In the genomic region with DNA sequence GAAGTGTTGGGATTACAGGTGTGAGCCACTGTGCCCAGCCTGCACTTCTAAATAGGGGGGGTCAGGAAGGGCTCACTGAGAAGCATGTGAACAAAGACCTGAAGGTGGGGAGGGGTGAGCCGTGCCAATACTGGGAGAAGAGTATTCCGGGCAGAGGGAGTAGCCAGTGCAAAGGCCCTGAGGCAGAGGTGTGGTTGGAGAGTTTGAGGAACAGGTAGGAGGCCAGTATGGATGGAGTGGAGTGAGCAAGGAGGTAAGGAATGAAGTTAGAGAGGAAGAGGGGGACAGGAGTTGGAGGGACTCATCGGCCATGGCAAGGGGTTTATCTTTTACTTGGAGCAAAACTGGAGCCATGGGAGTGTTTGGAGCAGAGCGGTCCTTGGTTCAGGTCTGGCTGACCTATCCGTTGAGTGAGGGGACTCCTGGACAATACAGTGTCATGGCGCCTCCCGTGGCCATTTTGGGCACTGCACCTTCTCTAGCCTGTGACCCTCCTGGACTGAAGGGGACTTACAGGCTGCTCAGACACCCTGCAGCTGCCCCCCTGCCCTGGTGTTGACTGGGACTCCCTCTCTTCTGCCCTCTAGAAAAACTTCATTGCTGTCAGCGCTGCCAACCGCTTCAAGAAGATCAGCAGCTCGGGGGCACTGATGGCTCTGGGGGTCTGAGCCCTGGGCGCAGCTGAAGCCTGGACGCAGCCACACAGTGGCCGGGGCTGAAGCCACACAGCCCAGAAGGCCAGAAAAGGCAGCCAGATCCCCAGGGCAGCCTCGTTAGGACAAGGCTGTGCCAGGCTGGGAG, we compare ENCODE assay signal across 1 cellular context.
TF ChIP-seq lines count a peak whose summit lies in the region.

No MANE protein-coding gene starts in this region.

TF ChIP-seq in HepG2, 621 proteins besides CTCF, POLR2A, EP300 and RAD21 (continues in another document):
- TF ChIP-seq ZNF550 (CRISPR knock-in tag; IDR thresholded peaks at IDR 0.05; ENCODE audit: borderline replicate concordance) (peak; percentile 24; the same call in 1 of the 2 replicates), ZFP1 (CRISPR knock-in tag; IDR thresholded peaks at IDR 0.05) (no peak), CC2D1A (CRISPR knock-in tag; IDR thresholded peaks at IDR 0.05) (no peak), ZNF768 (CRISPR knock-in tag; IDR thresholded peaks at IDR 0.05) (no peak), ZNF788 (CRISPR knock-in tag; IDR thresholded peaks at IDR 0.05; ENCODE audit: borderline replicate concordance) (no peak), ZBTB8A (CRISPR knock-in tag; IDR thresholded peaks at IDR 0.05; ENCODE audit: borderline replicate concordance, low read depth) (no peak), ZNF569 (CRISPR knock-in tag; IDR thresholded peaks at IDR 0.05; ENCODE audit: borderline replicate concordance) (no peak), SSRP1 (CRISPR knock-in tag; IDR thresholded peaks at IDR 0.05) (no peak), ZNF761 (CRISPR knock-in tag; conservative IDR thresholded peaks at IDR 0.05) (no peak), ATF7 (IDR thresholded peaks at IDR 0.05) (no peak), ATF7 (CRISPR knock-in tag; IDR thresholded peaks at IDR 0.05) (no peak), ZNF430 (CRISPR knock-in tag; IDR thresholded peaks at IDR 0.05) (no peak), TMF1 (CRISPR knock-in tag; IDR thresholded peaks at IDR 0.05; ENCODE audit: low read depth) (no peak), ERF (CRISPR knock-in tag; IDR thresholded peaks at IDR 0.05) (0 out of 2 replicates have a peak, but pooled peaks have one; percentile 17), TGIF2 (CRISPR knock-in tag; IDR thresholded peaks at IDR 0.05) (no peak), SMAD1 (CRISPR knock-in tag; IDR thresholded peaks at IDR 0.05; ENCODE audit: borderline replicate concordance, low read depth) (0 out of 2 replicates have a peak, but pooled peaks have one; percentile 30), ZNF317 (CRISPR knock-in tag; IDR thresholded peaks at IDR 0.05) (no peak), ZNF607 (CRISPR knock-in tag; IDR thresholded peaks at IDR 0.05; ENCODE audit: borderline replicate concordance) (no peak), TBX3 (IDR thresholded peaks at IDR 0.05; ENCODE audit: borderline replicate concordance) (no peak), KDM4B (CRISPR knock-in tag; IDR thresholded peaks at IDR 0.05) (no peak), ZNF230 (CRISPR knock-in tag; IDR thresholded peaks at IDR 0.05) (no peak), HNF4A (CRISPR knock-in tag; IDR thresholded peaks at IDR 0.05) (no peak), ZNF552 (CRISPR knock-in tag; IDR thresholded peaks at IDR 0.05; ENCODE audit: borderline replicate concordance) (0 out of 2 replicates have a peak, but pooled peaks have one; percentile 19), GLI4 (CRISPR knock-in tag; IDR thresholded peaks at IDR 0.05; ENCODE audit: borderline replicate concordance) (no peak), NAIF1 (CRISPR knock-in tag; IDR thresholded peaks at IDR 0.05; ENCODE audit: borderline replicate concordance) (no peak), ZNF563 (CRISPR knock-in tag; IDR thresholded peaks at IDR 0.05) (no peak), ZNF713 (CRISPR knock-in tag; IDR thresholded peaks at IDR 0.05) (peak; percentile 88; the same call in 1 of the 2 replicates), ZNF766 (CRISPR knock-in tag; IDR thresholded peaks at IDR 0.05; ENCODE audit: borderline replicate concordance) (no peak), NFYC (CRISPR knock-in tag; IDR thresholded peaks at IDR 0.05) (no peak), ZC3H4 (CRISPR knock-in tag; IDR thresholded peaks at IDR 0.05; ENCODE audit: borderline replicate concordance) (no peak)
- TF ChIP-seq, protein P1, sequence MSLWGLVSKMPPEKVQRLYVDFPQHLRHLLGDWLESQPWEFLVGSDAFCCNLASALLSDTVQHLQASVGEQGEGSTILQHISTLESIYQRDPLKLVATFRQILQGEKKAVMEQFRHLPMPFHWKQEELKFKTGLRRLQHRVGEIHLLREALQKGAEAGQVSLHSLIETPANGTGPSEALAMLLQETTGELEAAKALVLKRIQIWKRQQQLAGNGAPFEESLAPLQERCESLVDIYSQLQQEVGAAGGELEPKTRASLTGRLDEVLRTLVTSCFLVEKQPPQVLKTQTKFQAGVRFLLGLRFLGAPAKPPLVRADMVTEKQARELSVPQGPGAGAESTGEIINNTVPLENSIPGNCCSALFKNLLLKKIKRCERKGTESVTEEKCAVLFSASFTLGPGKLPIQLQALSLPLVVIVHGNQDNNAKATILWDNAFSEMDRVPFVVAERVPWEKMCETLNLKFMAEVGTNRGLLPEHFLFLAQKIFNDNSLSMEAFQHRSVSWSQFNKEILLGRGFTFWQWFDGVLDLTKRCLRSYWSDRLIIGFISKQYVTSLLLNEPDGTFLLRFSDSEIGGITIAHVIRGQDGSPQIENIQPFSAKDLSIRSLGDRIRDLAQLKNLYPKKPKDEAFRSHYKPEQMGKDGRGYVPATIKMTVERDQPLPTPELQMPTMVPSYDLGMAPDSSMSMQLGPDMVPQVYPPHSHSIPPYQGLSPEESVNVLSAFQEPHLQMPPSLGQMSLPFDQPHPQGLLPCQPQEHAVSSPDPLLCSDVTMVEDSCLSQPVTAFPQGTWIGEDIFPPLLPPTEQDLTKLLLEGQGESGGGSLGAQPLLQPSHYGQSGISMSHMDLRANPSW (CRISPR knock-in tag; IDR thresholded peaks at IDR 0.05; ENCODE audit: borderline replicate concordance), result no peak
- TF ChIP-seq, protein P2, sequence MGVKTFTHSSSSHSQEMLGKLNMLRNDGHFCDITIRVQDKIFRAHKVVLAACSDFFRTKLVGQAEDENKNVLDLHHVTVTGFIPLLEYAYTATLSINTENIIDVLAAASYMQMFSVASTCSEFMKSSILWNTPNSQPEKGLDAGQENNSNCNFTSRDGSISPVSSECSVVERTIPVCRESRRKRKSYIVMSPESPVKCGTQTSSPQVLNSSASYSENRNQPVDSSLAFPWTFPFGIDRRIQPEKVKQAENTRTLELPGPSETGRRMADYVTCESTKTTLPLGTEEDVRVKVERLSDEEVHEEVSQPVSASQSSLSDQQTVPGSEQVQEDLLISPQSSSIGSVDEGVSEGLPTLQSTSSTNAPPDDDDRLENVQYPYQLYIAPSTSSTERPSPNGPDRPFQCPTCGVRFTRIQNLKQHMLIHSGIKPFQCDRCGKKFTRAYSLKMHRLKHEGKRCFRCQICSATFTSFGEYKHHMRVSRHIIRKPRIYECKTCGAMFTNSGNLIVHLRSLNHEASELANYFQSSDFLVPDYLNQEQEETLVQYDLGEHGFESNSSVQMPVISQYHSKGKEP (CRISPR knock-in tag; IDR thresholded peaks at IDR 0.05), result no peak
- TF ChIP-seq, protein P3, sequence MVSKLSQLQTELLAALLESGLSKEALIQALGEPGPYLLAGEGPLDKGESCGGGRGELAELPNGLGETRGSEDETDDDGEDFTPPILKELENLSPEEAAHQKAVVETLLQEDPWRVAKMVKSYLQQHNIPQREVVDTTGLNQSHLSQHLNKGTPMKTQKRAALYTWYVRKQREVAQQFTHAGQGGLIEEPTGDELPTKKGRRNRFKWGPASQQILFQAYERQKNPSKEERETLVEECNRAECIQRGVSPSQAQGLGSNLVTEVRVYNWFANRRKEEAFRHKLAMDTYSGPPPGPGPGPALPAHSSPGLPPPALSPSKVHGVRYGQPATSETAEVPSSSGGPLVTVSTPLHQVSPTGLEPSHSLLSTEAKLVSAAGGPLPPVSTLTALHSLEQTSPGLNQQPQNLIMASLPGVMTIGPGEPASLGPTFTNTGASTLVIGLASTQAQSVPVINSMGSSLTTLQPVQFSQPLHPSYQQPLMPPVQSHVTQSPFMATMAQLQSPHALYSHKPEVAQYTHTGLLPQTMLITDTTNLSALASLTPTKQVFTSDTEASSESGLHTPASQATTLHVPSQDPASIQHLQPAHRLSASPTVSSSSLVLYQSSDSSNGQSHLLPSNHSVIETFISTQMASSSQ (IDR thresholded peaks at IDR 0.05; ENCODE audit: low read depth), result no peak
- TF ChIP-seq, protein P3 (CRISPR knock-in tag; IDR thresholded peaks at IDR 0.05; ENCODE audit: borderline replicate concordance), result no peak
- TF ChIP-seq, protein P4, sequence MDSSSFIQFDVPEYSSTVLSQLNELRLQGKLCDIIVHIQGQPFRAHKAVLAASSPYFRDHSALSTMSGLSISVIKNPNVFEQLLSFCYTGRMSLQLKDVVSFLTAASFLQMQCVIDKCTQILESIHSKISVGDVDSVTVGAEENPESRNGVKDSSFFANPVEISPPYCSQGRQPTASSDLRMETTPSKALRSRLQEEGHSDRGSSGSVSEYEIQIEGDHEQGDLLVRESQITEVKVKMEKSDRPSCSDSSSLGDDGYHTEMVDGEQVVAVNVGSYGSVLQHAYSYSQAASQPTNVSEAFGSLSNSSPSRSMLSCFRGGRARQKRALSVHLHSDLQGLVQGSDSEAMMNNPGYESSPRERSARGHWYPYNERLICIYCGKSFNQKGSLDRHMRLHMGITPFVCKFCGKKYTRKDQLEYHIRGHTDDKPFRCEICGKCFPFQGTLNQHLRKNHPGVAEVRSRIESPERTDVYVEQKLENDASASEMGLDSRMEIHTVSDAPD (CRISPR knock-in tag; IDR thresholded peaks at IDR 0.05), result no peak
- TF ChIP-seq, protein P5, sequence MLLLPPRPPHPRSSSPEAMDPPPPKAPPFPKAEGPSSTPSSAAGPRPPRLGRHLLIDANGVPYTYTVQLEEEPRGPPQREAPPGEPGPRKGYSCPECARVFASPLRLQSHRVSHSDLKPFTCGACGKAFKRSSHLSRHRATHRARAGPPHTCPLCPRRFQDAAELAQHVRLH (CRISPR knock-in tag; IDR thresholded peaks at IDR 0.05; ENCODE audit: borderline replicate concordance, low read depth), result no peak
- TF ChIP-seq, protein P6, sequence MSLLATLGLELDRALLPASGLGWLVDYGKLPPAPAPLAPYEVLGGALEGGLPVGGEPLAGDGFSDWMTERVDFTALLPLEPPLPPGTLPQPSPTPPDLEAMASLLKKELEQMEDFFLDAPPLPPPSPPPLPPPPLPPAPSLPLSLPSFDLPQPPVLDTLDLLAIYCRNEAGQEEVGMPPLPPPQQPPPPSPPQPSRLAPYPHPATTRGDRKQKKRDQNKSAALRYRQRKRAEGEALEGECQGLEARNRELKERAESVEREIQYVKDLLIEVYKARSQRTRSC (CRISPR knock-in tag; IDR thresholded peaks at IDR 0.05; ENCODE audit: low read depth), result no peak
- TF ChIP-seq, protein P7, sequence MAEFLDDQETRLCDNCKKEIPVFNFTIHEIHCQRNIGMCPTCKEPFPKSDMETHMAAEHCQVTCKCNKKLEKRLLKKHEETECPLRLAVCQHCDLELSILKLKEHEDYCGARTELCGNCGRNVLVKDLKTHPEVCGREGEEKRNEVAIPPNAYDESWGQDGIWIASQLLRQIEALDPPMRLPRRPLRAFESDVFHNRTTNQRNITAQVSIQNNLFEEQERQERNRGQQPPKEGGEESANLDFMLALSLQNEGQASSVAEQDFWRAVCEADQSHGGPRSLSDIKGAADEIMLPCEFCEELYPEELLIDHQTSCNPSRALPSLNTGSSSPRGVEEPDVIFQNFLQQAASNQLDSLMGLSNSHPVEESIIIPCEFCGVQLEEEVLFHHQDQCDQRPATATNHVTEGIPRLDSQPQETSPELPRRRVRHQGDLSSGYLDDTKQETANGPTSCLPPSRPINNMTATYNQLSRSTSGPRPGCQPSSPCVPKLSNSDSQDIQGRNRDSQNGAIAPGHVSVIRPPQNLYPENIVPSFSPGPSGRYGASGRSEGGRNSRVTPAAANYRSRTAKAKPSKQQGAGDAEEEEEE (CRISPR knock-in tag; IDR thresholded peaks at IDR 0.05; ENCODE audit: borderline replicate concordance), result no peak
- TF ChIP-seq, protein P8, sequence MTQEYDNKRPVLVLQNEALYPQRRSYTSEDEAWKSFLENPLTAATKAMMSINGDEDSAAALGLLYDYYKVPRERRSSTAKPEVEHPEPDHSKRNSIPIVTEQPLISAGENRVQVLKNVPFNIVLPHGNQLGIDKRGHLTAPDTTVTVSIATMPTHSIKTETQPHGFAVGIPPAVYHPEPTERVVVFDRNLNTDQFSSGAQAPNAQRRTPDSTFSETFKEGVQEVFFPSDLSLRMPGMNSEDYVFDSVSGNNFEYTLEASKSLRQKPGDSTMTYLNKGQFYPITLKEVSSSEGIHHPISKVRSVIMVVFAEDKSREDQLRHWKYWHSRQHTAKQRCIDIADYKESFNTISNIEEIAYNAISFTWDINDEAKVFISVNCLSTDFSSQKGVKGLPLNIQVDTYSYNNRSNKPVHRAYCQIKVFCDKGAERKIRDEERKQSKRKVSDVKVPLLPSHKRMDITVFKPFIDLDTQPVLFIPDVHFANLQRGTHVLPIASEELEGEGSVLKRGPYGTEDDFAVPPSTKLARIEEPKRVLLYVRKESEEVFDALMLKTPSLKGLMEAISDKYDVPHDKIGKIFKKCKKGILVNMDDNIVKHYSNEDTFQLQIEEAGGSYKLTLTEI (CRISPR knock-in tag; conservative IDR thresholded peaks at IDR 0.05), result no peak
- TF ChIP-seq, protein P9, sequence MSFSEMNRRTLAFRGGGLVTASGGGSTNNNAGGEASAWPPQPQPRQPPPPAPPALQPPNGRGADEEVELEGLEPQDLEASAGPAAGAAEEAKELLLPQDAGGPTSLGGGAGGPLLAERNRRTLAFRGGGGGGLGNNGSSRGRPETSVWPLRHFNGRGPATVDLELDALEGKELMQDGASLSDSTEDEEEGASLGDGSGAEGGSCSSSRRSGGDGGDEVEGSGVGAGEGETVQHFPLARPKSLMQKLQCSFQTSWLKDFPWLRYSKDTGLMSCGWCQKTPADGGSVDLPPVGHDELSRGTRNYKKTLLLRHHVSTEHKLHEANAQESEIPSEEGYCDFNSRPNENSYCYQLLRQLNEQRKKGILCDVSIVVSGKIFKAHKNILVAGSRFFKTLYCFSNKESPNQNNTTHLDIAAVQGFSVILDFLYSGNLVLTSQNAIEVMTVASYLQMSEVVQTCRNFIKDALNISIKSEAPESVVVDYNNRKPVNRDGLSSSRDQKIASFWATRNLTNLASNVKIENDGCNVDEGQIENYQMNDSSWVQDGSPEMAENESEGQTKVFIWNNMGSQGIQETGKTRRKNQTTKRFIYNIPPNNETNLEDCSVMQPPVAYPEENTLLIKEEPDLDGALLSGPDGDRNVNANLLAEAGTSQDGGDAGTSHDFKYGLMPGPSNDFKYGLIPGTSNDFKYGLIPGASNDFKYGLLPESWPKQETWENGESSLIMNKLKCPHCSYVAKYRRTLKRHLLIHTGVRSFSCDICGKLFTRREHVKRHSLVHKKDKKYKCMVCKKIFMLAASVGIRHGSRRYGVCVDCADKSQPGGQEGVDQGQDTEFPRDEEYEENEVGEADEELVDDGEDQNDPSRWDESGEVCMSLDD (CRISPR knock-in tag; IDR thresholded peaks at IDR 0.05; ENCODE audit: borderline replicate concordance), result no peak
